In genomic region chr10:14543048-14543903, GRCh38 we compare ENCODE assay signal across 1 cellular context.
TF ChIP-seq lines count a peak whose summit lies in the region.

No MANE protein-coding gene starts in this region.

TF ChIP-seq in HepG2, 621 proteins besides CTCF, POLR2A, EP300 and RAD21 (continued from another document):
- TF ChIP-seq MTF2 (CRISPR knock-in tag; IDR thresholded peaks at IDR 0.05; ENCODE audit: borderline replicate concordance) = no peak
- TF ChIP-seq NCOR1 (IDR thresholded peaks at IDR 0.05; ENCODE audit: borderline replicate concordance, low read length) = no peak
- no peak for TF ChIP-seq XRCC5 (optimal IDR thresholded peaks at IDR 0.05; ENCODE audit: low read length)
- peak; percentile 55 for TF ChIP-seq STAG1 (CRISPR knock-in tag; IDR thresholded peaks at IDR 0.05)
- no peak for TF ChIP-seq MAZ (IDR thresholded peaks at IDR 0.05; ENCODE audit: borderline replicate concordance, low read depth, low read length)
- no peak for TF ChIP-seq MAZ (CRISPR knock-in tag; IDR thresholded peaks at IDR 0.05; ENCODE audit: low read depth)
- no peak for TF ChIP-seq GTF2F1 (IDR thresholded peaks at IDR 0.05; ENCODE audit: low read length)
- no peak for TF ChIP-seq NPAS2 (CRISPR knock-in tag; IDR thresholded peaks at IDR 0.05; ENCODE audit: borderline replicate concordance)
- no peak for TF ChIP-seq NFYB (CRISPR knock-in tag; IDR thresholded peaks at IDR 0.05)
TF ChIP-seq in HepG2: peak in this region for 2.
